ENCODE assay signal across 1 cellular context in genomic region chr5:38316544-38317224, GRCh38.
TF ChIP-seq lines count a peak whose summit lies in the region.

No MANE protein-coding gene starts in this region.

TF ChIP-seq in HCT116, 20 proteins besides CTCF, POLR2A, EP300 and RAD21 (continued from another document):
- no peak for TF ChIP-seq EZH2phosphoT487 (IDR thresholded peaks at IDR 0.05; ENCODE audit: borderline replicate concordance)
- no peak for TF ChIP-seq JUND (IDR thresholded peaks at IDR 0.05)
- no peak for TF ChIP-seq ZFX (IDR thresholded peaks at IDR 0.05)
- no peak for TF ChIP-seq ZNF274 (IDR thresholded peaks at IDR 0.05; ENCODE audit: low read depth, low read length)
- no peak for TF ChIP-seq YY1 (IDR thresholded peaks at IDR 0.05; ENCODE audit: extremely low read depth, insufficient replicate concordance, low read depth, low read length)
- no peak for TF ChIP-seq TCF7L2 (IDR thresholded peaks at IDR 0.05; ENCODE audit: borderline replicate concordance, extremely low read depth, insufficient read depth, insufficient read length)
- no peak for TF ChIP-seq ELF1 (IDR thresholded peaks at IDR 0.05; ENCODE audit: borderline replicate concordance, low read depth)
- TF ChIP-seq EGR1 (IDR thresholded peaks at IDR 0.05; ENCODE audit: low read depth), result no peak
- TF ChIP-seq EZH2 (IDR thresholded peaks at IDR 0.05), result no peak
- TF ChIP-seq SP1 (IDR thresholded peaks at IDR 0.05; ENCODE audit: low read depth), result no peak
- no peak for TF ChIP-seq FOSL1 (IDR thresholded peaks at IDR 0.05; ENCODE audit: low read depth)
- TF ChIP-seq REST (IDR thresholded peaks at IDR 0.05; ENCODE audit: low read depth), result no peak
- TF ChIP-seq CBX3 (IDR thresholded peaks at IDR 0.05; ENCODE audit: low read depth), result no peak
- no peak for TF ChIP-seq CEBPB (IDR thresholded peaks at IDR 0.05; ENCODE audit: low read depth)
- no peak for TF ChIP-seq ZBTB33 (IDR thresholded peaks at IDR 0.05; ENCODE audit: extremely low read depth, insufficient replicate concordance, low read length)
- no peak for TF ChIP-seq POLR2AphosphoS5 (IDR thresholded peaks at IDR 0.05; ENCODE audit: low read depth, low read length)
- TF ChIP-seq SIN3A (IDR thresholded peaks at IDR 0.05; ENCODE audit: low read depth), result no peak
